10 cellular contexts compared by ENCODE assay signal in the genomic region with DNA sequence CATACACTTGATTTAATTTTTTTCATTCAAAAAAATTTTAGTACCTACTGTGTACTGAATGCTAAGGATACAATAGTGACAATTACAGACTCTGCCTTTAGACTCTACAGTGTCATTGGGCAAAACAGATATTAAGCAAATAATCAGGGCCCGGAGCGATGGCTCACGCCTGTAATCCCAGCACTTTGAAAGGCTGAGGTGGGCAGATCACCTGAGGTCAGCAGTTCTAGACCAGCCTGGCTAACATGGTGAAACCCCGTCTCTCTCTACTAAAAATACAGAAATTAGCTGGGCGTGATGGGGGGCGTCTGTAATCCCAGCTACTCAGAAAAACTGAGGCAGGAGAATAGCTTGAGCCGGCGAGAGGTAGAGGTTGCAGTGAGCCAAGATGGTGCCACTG. TPM values are rescaled to one million over a fixed set of nuclear protein-coding genes. Genes with fewer than 3 reads are reported as not detected.
A peak's percentile ranks its signal among the peaks of the same experiment; 100 is the strongest.
DNase-seq lines count a peak whose midpoint lies in the region; FAIRE-seq and TF ChIP-seq lines count a peak whose summit lies in the region.
"Had no signal": no experiment of that assay in that cellular context is flagged by ENCODE, and none has a peak within 500 bp of the region (broad histone marks: within the 10 kb centered on the region; RNA-seq: fewer than 3 reads in every experiment).

No MANE protein-coding gene starts in this region.

- POLR2A ChIA-PET in HEK293 (lab: Yijun Ruan, JAX), result interaction anchor here (1.1 to 6.3 kb wide), 3 partner anchors 14 to 135 kb away, joined by 4 to 68 read pairs (median 18); a partner anchor contains a TSS

- WGBS in small intestine, 3 donors, result 52 to 80% (median 67%) methylated on average over 8 of the region's 8 CpGs

- FAIRE-seq in small intestine (lab: Jason Lieb, UNC), result no peak

- H3K27me3 ChIP-seq in skeletal muscle satellite cell (ENCODE audit: control insufficient read depth, insufficient read depth, low read length), result no peaks in the 10 kb centered on the region
- H3K27me3 ChIP-seq in small intestine (ENCODE audit: control insufficient read depth in 2 of 2, insufficient read depth in 2 of 2, low read length in 2 of 2), result no peaks in the 10 kb centered on the region

- no peak for TF ChIP-seq CTCF in HEK293 (tag by site-specific recombination; IDR thresholded peaks at IDR 0.05)
- no peak for TF ChIP-seq CTCF in VCaP (conservative IDR thresholded peaks at IDR 0.05)
- no peak for TF ChIP-seq CTCF in fibroblast of the aortic adventitia (IDR thresholded peaks at IDR 0.05; ENCODE audit: insufficient read depth, low read length)

- H3K4me2 ChIP-seq in skeletal muscle satellite cell (ENCODE audit: low read length), result peak overlapping the region; percentile 99

- DNase-seq in fibroblast of the aortic adventitia (ENCODE audit: low read depth), result no peak
- no peak for DNase-seq in NCI-H82 treated with DMSO at 0.1 percent for 48 hours (lab: John Stamatoyannopoulos, UW; ENCODE audit: unreplicated experiment)
- no peak for DNase-seq in AG20443 (ENCODE audit: low spot score)
- DNase-seq in germinal center (ENCODE audit: low spot score), result no peak
- DNase-seq in small intestine, result no peak
- DNase-seq: NCI-H1105; stimulated activated CD4-positive, alpha-beta T cell treated with anti-CD3 and anti-CD28 coated beads, Interleukin-2, amount 100 ng/mL, for 48 hours had no signal

- peak overlapping the region; percentile 95 for H3K9ac ChIP-seq in skeletal muscle satellite cell (ENCODE audit: low read depth, low read length)

- H3K4me1 ChIP-seq in HEK293 (ENCODE audit: control insufficient read depth, insufficient read depth, low read length) (peaks cover 12% of the 10 kb centered on the region), skeletal muscle satellite cell (ENCODE audit: control insufficient read depth, insufficient read depth, low read length) (peaks cover 26% of the 10 kb centered on the region), small intestine (ENCODE audit: control insufficient read depth in 2 of 2, insufficient read depth in 1 of 2, low read depth in 1 of 2, low read length in 1 of 2) (peaks cover 0 to 2% of the 10 kb centered on the region in 2 donors)

- no peaks in the 10 kb centered on the region for H3K9me3 ChIP-seq in HEK293 (ENCODE audit: control insufficient read depth, insufficient read depth, low read depth, low read length)
- no peaks in the 10 kb centered on the region for H3K9me3 ChIP-seq in skeletal muscle satellite cell (replicated peaks; ENCODE audit: low read length)
- no peaks in the 10 kb centered on the region for H3K9me3 ChIP-seq in small intestine (ENCODE audit: control insufficient read depth, low read depth)

- CTCF ChIA-PET in HEK293 (lab: Yijun Ruan, JAX), result interaction anchor here (0.7 kb wide), 1 partner anchor 16 kb away, joined by 5 read pairs; no protein-coding TSS in a partner anchor

- H3K27ac ChIP-seq in HEK293 (ENCODE audit: extremely low read depth, low read depth, low read length) (no peak overlapping the region), VCaP (peak overlapping the region; percentile 87), small intestine (ENCODE audit: low read depth in 1 of 2, low read length in 1 of 2) (no peak overlapping the region)

- H3K36me3 ChIP-seq in HEK293 (ENCODE audit: control insufficient read depth in 2 of 2, insufficient read depth in 1 of 2, low read length in 2 of 2), result peaks cover 0 to 7% of the 10 kb centered on the region in 2 experiments; a peak in 2 of 3 replicates
- no peaks in the 10 kb centered on the region for H3K36me3 ChIP-seq in skeletal muscle satellite cell (ENCODE audit: insufficient read depth, low read length)
- no peaks in the 10 kb centered on the region for H3K36me3 ChIP-seq in small intestine (ENCODE audit: control insufficient read depth in 2 of 2, insufficient read depth in 2 of 2, low read length in 2 of 2)

- peak overlapping the region; percentile 88 for H3K4me3 ChIP-seq in HEK293 (ENCODE audit: low read depth, low read length)
- H3K4me3 ChIP-seq in fibroblast of the aortic adventitia (ENCODE audit: low read depth, low read length), result peak overlapping the region; percentile 88
- peak overlapping the region; percentile 93 for H3K4me3 ChIP-seq in skeletal muscle satellite cell (ENCODE audit: low read length)
- peak overlapping the region in 1 of 2 donors; percentile 95 for H3K4me3 ChIP-seq in small intestine (ENCODE audit: low read depth in 1 of 2, low read length in 2 of 2)

TF ChIP-seq in HEK293, 187 proteins besides CTCF, POLR2A, EP300 and RAD21:
- no peak for TF ChIP-seq HOXD13 (CRISPR knock-in tag; IDR thresholded peaks at IDR 0.05; ENCODE audit: borderline replicate concordance)
- TF ChIP-seq, protein P1, sequence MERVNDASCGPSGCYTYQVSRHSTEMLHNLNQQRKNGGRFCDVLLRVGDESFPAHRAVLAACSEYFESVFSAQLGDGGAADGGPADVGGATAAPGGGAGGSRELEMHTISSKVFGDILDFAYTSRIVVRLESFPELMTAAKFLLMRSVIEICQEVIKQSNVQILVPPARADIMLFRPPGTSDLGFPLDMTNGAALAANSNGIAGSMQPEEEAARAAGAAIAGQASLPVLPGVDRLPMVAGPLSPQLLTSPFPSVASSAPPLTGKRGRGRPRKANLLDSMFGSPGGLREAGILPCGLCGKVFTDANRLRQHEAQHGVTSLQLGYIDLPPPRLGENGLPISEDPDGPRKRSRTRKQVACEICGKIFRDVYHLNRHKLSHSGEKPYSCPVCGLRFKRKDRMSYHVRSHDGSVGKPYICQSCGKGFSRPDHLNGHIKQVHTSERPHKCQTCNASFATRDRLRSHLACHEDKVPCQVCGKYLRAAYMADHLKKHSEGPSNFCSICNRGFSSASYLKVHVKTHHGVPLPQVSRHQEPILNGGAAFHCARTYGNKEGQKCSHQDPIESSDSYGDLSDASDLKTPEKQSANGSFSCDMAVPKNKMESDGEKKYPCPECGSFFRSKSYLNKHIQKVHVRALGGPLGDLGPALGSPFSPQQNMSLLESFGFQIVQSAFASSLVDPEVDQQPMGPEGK (tag by site-specific recombination; IDR thresholded peaks at IDR 0.05), result no peak
- no peak for TF ChIP-seq ZBTB1 (tag by site-specific recombination; IDR thresholded peaks at IDR 0.05)
- TF ChIP-seq ZXDB (tag by site-specific recombination; IDR thresholded peaks at IDR 0.05), result no peak
- TF ChIP-seq, protein P2, sequence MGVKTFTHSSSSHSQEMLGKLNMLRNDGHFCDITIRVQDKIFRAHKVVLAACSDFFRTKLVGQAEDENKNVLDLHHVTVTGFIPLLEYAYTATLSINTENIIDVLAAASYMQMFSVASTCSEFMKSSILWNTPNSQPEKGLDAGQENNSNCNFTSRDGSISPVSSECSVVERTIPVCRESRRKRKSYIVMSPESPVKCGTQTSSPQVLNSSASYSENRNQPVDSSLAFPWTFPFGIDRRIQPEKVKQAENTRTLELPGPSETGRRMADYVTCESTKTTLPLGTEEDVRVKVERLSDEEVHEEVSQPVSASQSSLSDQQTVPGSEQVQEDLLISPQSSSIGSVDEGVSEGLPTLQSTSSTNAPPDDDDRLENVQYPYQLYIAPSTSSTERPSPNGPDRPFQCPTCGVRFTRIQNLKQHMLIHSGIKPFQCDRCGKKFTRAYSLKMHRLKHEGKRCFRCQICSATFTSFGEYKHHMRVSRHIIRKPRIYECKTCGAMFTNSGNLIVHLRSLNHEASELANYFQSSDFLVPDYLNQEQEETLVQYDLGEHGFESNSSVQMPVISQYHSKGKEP (tag by site-specific recombination; IDR thresholded peaks at IDR 0.05), result no peak
- TF ChIP-seq ZNF521 (tag by site-specific recombination; IDR thresholded peaks at IDR 0.05), result no peak

RNA-seq across cellular contexts. Expression of a gene that starts 1.4 kb away (rescaled TPM):
- total RNA-seq in fibroblast of the aortic adventitia (ENCODE audit: low replicate concordance), result 12.4 and 14.2 TPM in 2 replicates
- total RNA-seq in skeletal muscle satellite cell (2012; rRNA removed), result 6.6 and 9.1 TPM in 2 replicates
- 10 to 100 TPM in 2 of 3 donors, 1 to 10 TPM in 1; 8.7 to 20.0 (median 15.7) TPM for polyA plus RNA-seq in small intestine

RNA-seq across cellular contexts. Expression of a gene that starts 14.7 kb away (rescaled TPM):
- total RNA-seq in fibroblast of the aortic adventitia (ENCODE audit: low replicate concordance), result 10.6 and 22.4 TPM in 2 replicates
- total RNA-seq in skeletal muscle satellite cell (2012; rRNA removed), result 8.3 and 10.6 TPM in 2 replicates
- polyA plus RNA-seq in small intestine, result 1 to 10 TPM; 4.0 to 7.8 (median 5.9) TPM
